30 cellular contexts compared by ENCODE assay signal in genomic region chr5:1196562-1196961, GRCh38. TPM values are rescaled to one million over a fixed set of nuclear protein-coding genes. Genes with fewer than 3 reads are reported as not detected.
"Had no signal": no experiment of that assay in that cellular context is flagged by ENCODE, and none has a peak within 500 bp of the region (broad histone marks: within the 10 kb centered on the region; RNA-seq: fewer than 3 reads in every experiment).

No MANE protein-coding gene starts in this region.

- H3K27ac Mint-ChIP-seq: dendritic cell treated with granulocyte-macrophage colony-stimulating factor and Interleukin-4, amounts not matched to agents 40 ng/mL and 50 ng/mL, for 4 days; effector memory CD8-positive, alpha-beta T cell; endodermal cell; mesothelial cell of epicardium; naive B cell had no signal

- H3K36me3 ChIP-seq: colonic mucosa, esophagus squamous epithelium, gastrocnemius medialis, heart right ventricle, left lung, lower lobe of right lung had no signal

- H3K4me1 ChIP-seq: colonic mucosa, esophagus squamous epithelium, gastrocnemius medialis, heart right ventricle, left lung, lower lobe of right lung had no signal

- DNase-seq: colonic mucosa; cortex of kidney; effector CD8-positive, alpha-beta T cell; effector memory CD8-positive, alpha-beta T cell; endodermal cell; erythroblast; esophagus squamous epithelium; foreskin fibroblast; foreskin melanocyte; gastrocnemius medialis; heart right ventricle; hippocampal formation; left ventricle myocardium superior; mesenchymal stem cell; naive B cell had no signal

- H3K4me3 ChIP-seq: colonic mucosa, esophagus squamous epithelium, gastrocnemius medialis, heart right ventricle, left lung, lower lobe of right lung, mucosa of descending colon had no signal

- H3K27ac ChIP-seq: colonic mucosa, epithelial cell of prostate, esophagus squamous epithelium, gastrocnemius medialis, heart right ventricle, left lung, lower lobe of right lung had no signal

- H3K9me3 Mint-ChIP-seq: dendritic cell treated with granulocyte-macrophage colony-stimulating factor and Interleukin-4, amounts not matched to agents 40 ng/mL and 50 ng/mL, for 4 days; effector memory CD8-positive, alpha-beta T cell; endodermal cell; mesothelial cell of epicardium had no signal

- H3K4me3 Mint-ChIP-seq: dendritic cell treated with granulocyte-macrophage colony-stimulating factor and Interleukin-4, amounts not matched to agents 40 ng/mL and 50 ng/mL, for 4 days; effector memory CD8-positive, alpha-beta T cell; endodermal cell; mesothelial cell of epicardium; naive B cell had no signal

- H3K36me3 Mint-ChIP-seq: mesothelial cell of epicardium, naive B cell had no signal

- H3K4me1 Mint-ChIP-seq: endodermal cell, mesothelial cell of epicardium had no signal

- H3K9me3 ChIP-seq: colonic mucosa, esophagus squamous epithelium, gastrocnemius medialis, heart right ventricle, left lung, lower lobe of right lung, mucosa of descending colon had no signal

- ATAC-seq: effector memory CD8-positive, alpha-beta T cell; esophagus mucosa; gastrocnemius medialis; left cardiac atrium; left lung; left ventricle myocardium superior; lower lobe of right lung; mucosa of descending colon had no signal

RNA-seq across cellular contexts. Expression of gene SLC6A19, which starts 4.8 kb away (rescaled TPM):
- total RNA-seq: dermis microvascular lymphatic vessel endothelial cell, esophagus mucosa, esophagus squamous epithelium, glomerular endothelial cell, kidney epithelial cell, left cardiac atrium, left lung, left ventricle myocardium superior, lower leg skin, lower lobe of right lung, lung microvascular endothelial cell, mesothelial cell of epicardium, myocyte had no signal

RNA-seq across cellular contexts. Expression of gene SLC6A18, which starts 28.6 kb away (rescaled TPM):
- total RNA-seq: dermis microvascular lymphatic vessel endothelial cell, endodermal cell, esophagus mucosa, esophagus squamous epithelium, gastrocnemius medialis, glomerular endothelial cell, heart right ventricle, kidney epithelial cell, left cardiac atrium, left lung, left ventricle myocardium superior, lower leg skin, lower lobe of right lung, lung microvascular endothelial cell, mesenteric fat pad, mesothelial cell of epicardium, myocyte had no signal
